In the genomic region with DNA sequence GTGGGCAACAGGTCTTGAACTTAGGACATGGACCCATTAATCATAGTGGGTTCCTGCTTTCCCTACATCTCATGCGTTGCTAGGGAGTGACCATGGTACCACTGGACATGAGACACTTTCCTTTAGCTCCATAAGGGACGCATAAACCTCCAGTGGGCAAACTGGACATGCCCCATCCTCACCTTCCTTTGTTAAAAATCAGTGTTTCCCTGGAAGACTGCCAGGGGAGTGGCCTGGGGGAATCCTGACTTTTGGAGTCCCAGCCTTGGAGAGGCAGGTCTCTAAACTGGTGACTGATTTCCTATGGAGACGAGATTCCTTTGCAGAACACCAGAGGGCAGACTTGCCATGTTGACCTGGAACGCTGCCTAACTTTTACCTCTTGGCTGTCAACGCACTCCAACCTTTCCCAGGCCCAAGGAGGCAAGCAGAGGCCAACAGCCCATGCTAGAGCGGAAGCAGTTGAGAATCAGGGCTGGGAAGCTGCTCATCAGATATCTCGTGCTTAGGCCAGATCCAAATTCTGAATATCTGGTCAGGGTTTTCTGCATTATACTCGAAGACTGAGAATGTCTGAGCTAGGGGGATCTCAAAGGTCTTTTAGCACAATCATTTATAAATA, we compare ENCODE assay signal across 9 cellular contexts. TPM values are rescaled to one million over a fixed set of nuclear protein-coding genes. Genes with fewer than 3 reads are reported as not detected.
DNase-seq lines count a peak whose midpoint lies in the region; ATAC-seq, FAIRE-seq and TF ChIP-seq lines count a peak whose summit lies in the region.
"Had no signal": no experiment of that assay in that cellular context is flagged by ENCODE, and none has a peak within 500 bp of the region (broad histone marks: within the 10 kb centered on the region; RNA-seq: fewer than 3 reads in every experiment).

No MANE protein-coding gene starts in this region.

- TF ChIP-seq CTCF in AG04450 (IDR thresholded peaks at IDR 0.05; ENCODE audit: low read depth, low read length) (peak; percentile 82), psoas muscle (IDR thresholded peaks at IDR 0.05) (peak; percentile 73)

- TF ChIP-seq POLR2A in GM12892 (IDR thresholded peaks at IDR 0.05; ENCODE audit: low read depth, low read length) = no peak

- 18 to 26% (median 19%) methylated on average over 8 of the region's 8 CpGs for WGBS in psoas muscle, 3 donors

- CTCF ChIA-PET in AG04450 (lab: Charles Lee) = interaction anchor here (0.6 to 11.7 kb wide), 17 partner anchors 10 to 109 kb away, joined by 3 to 269 read pairs (median 5); no protein-coding TSS in a partner anchor

- intact Hi-C loops in head of caudate nucleus (cut with DNase I) = loop anchor here (5.0 kb wide), 1 partner anchor 103 kb away; no protein-coding TSS in a partner anchor
- intact Hi-C loops in psoas muscle (cut with DNase I) = loop anchor here (5.0 to 10.0 kb wide), 2 partner anchors 98 to 195 kb away; a partner anchor contains a TSS

- H3K4me3 ChIP-seq in AG04450 (ENCODE audit: low read depth, low read length) = no peak overlapping the region
- H3K4me3 ChIP-seq in Jurkat, Clone E6-1 (ENCODE audit: low read length) = no peak overlapping the region
- H3K4me3 ChIP-seq in psoas muscle = peak overlapping the region; percentile 75
- H3K4me3 ChIP-seq: skin epidermis had no signal

- DNase-seq in AG04450 (ENCODE audit: low read depth, low spot score) (no peak), GM12892 (ENCODE audit: insufficient read length) (peak; percentile 65), SHP77 (lab: John Stamatoyannopoulos, UW) (peak; percentile 77 to 88), head of caudate nucleus (peak in 41 of 42 donors; percentile 22 to 84 (median 63)), psoas muscle (peak in 1 of 2 donors; percentile 81)
- peak; percentile 75 for DNase-seq in Jurkat, Clone E6-1 (ENCODE audit: low read depth, low spot score)

- H3K27ac Mint-ChIP-seq in activated naive CD8-positive, alpha-beta T cell = peak overlapping the region; percentile 76

- H3K4me1 Mint-ChIP-seq in activated naive CD8-positive, alpha-beta T cell (ENCODE audit: low read depth) = peaks cover 25% of the 10 kb centered on the region

- peaks cover 0 to 49% of the 10 kb centered on the region in 2 donors for H3K36me3 ChIP-seq in psoas muscle (ENCODE audit: insufficient read depth in 1 of 2, low read depth in 1 of 2)

- H3K4me3 Mint-ChIP-seq in activated naive CD8-positive, alpha-beta T cell = peak overlapping the region; percentile 76

- H3K27me3 Mint-ChIP-seq in activated naive CD8-positive, alpha-beta T cell = no peaks in the 10 kb centered on the region

- ATAC-seq in psoas muscle (peak; percentile 20 to 45 (median 31)), HG03571 (IDR thresholded peaks at IDR 0.05; ENCODE audit: unreplicated experiment) (no peak)

- no peaks in the 10 kb centered on the region for H3K27me3 ChIP-seq in AG04450 (ENCODE audit: control insufficient read depth, insufficient read depth, low read length)
- no peaks in the 10 kb centered on the region for H3K27me3 ChIP-seq in psoas muscle (ENCODE audit: insufficient read depth in 3 of 3, low read length in 2 of 3)

- H3K9me3 ChIP-seq in AG04450 (ENCODE audit: control insufficient read depth, insufficient read depth, low read length) = no peaks in the 10 kb centered on the region; the same call in 1 of the 2 replicates
- no peaks in the 10 kb centered on the region for H3K9me3 ChIP-seq in psoas muscle

- peaks cover 45% of the 10 kb centered on the region for H3K4me1 ChIP-seq in psoas muscle

- peaks cover 3% of the 10 kb centered on the region for H3K36me3 Mint-ChIP-seq in activated naive CD8-positive, alpha-beta T cell

- no peaks in the 10 kb centered on the region for H3K9me3 Mint-ChIP-seq in activated naive CD8-positive, alpha-beta T cell (ENCODE audit: low read depth)

- FAIRE-seq in GM12892 (lab: Jason Lieb, UNC) = peak; percentile 98

- H3K27ac ChIP-seq in AG04450 (ENCODE audit: low read depth, low read length) (no peak overlapping the region), psoas muscle (peak overlapping the region; percentile 91)
- H3K27ac ChIP-seq: skin epidermis had no signal

- POLR2A ChIA-PET in AG04450 (lab: Yijun Ruan, JAX) = no interaction called here

RNA-seq across cellular contexts. Expression of a gene that starts 2.6 kb away (rescaled TPM):
- polyA plus RNA-seq in AG04450 (2011; rRNA removed) (0.02 TPM in 1 of 2 replicates, not detected in the other), psoas muscle (100 to 1,000 TPM; 111 to 561 (median 523) TPM)
- polyA minus RNA-seq in AG04450 (2011; rRNA and poly(A)+ RNA removed) = 0.05 TPM in 1 of 2 replicates, not detected in the other
- 0.89 TPM for polyA plus RNA-seq in GM12892 (2012; ENCODE audit: missing spikeins)
- not detected for polyA plus RNA-seq in Jurkat, Clone E6-1 (2012; ENCODE audit: insufficient read depth, insufficient read length)
- 1,000 to 10,000 TPM in 1 of 4 donors, 100 to 1,000 TPM in 3; 601 to 2,126 (median 834) TPM for total RNA-seq in psoas muscle

RNA-seq across cellular contexts. Expression of a gene that starts 36.4 kb away (rescaled TPM):
- polyA plus RNA-seq in AG04450 (2011; rRNA removed) (5.9 and 6.8 TPM in 2 replicates), psoas muscle (10 to 100 TPM; 10.1 to 66.4 (median 14.0) TPM)
- polyA minus RNA-seq in AG04450 (2011; rRNA and poly(A)+ RNA removed) = 12.4 and 17.8 TPM in 2 replicates
- polyA plus RNA-seq in GM12892 (2012; ENCODE audit: missing spikeins) = 14.0 TPM
- 4.5 TPM for polyA plus RNA-seq in Jurkat, Clone E6-1 (2012; ENCODE audit: insufficient read depth, insufficient read length)
- total RNA-seq in psoas muscle = 10 to 100 TPM in 3 of 4 donors, 1 to 10 TPM in 1; 8.5 to 41.8 (median 30.0) TPM

Comparison
In these comparisons a context has a peak if more than half of its experiments do, and no peak if none do; other contexts are left out.
1. RNA of a gene that starts 2.6 kb away (polyA plus RNA-seq): 111 to 561 TPM in psoas muscle; 0.02 TPM in AG04450; every median in the first group is over 100 times any median in the second.